20 cellular contexts compared by ENCODE assay signal in genomic region chr22:29328566-29329500, GRCh38. TPM values are rescaled to one million over a fixed set of nuclear protein-coding genes. Genes with fewer than 3 reads are reported as not detected.
DNase-seq lines count a peak whose midpoint lies in the region; ATAC-seq and TF ChIP-seq lines count a peak whose summit lies in the region.
"Had no signal": no experiment of that assay in that cellular context is flagged by ENCODE, and none has a peak within 500 bp of the region (broad histone marks: within the 10 kb centered on the region; RNA-seq: fewer than 3 reads in every experiment).

No MANE protein-coding gene starts in this region.

- H3K27me3 Mint-ChIP-seq in brain, result no peaks in the 10 kb centered on the region
- H3K27me3 Mint-ChIP-seq in activated naive CD8-positive, alpha-beta T cell treated with anti-CD3 and anti-CD28 coated beads for 36 hours, result no peaks in the 10 kb centered on the region
- no peaks in the 10 kb centered on the region for H3K27me3 Mint-ChIP-seq in activated naive CD8-positive, alpha-beta T cell treated with anti-CD3 and anti-CD28 coated beads, Interleukin-2, amount 50 U/mL, for 24 hours
- H3K27me3 Mint-ChIP-seq: CD4-positive, alpha-beta memory T cell; natural killer cell treated with Interleukin-12 subunit alpha and Interleukin-12 subunit beta and Interleukin-15 and Interleukin-18, amount 100 ng/mL, for 72 hours had no signal

- peak overlapping the region in 1 of 5 experiments; percentile 47 for H3K4me3 Mint-ChIP-seq in brain
- H3K4me3 Mint-ChIP-seq in activated naive CD8-positive, alpha-beta T cell treated with anti-CD3 and anti-CD28 coated beads for 36 hours, result no peak overlapping the region
- no peak overlapping the region for H3K4me3 Mint-ChIP-seq in activated naive CD8-positive, alpha-beta T cell treated with anti-CD3 and anti-CD28 coated beads, Interleukin-2, amount 50 U/mL, for 24 hours
- H3K4me3 Mint-ChIP-seq: CD4-positive, alpha-beta memory T cell; natural killer cell treated with Interleukin-12 subunit alpha and Interleukin-12 subunit beta and Interleukin-15 and Interleukin-18, amount 100 ng/mL, for 72 hours had no signal

- no peaks in the 10 kb centered on the region for H3K27me3 ChIP-seq in right cardiac atrium (ENCODE audit: control insufficient read depth, insufficient read depth)
- no peaks in the 10 kb centered on the region for H3K27me3 ChIP-seq in left ventricle myocardium inferior (ENCODE audit: low read depth)
- H3K27me3 ChIP-seq: right lobe of liver had no signal

- intact Hi-C loops in right cardiac atrium (cut with DNase I), result no loop called here
- intact Hi-C loops in left ventricle myocardium inferior (cut with micrococcal nuclease), result no loop called here

- DNase-seq in right cardiac atrium (peak in 2 of 3 donors; percentile 33 to 63), left ventricle myocardium inferior (no peak), nucleus accumbens (lab: John Stamatoyannopoulos, UW) (peak in 31 of 56 donors; percentile 19 to 78 (median 49)), NCI-H1436 treated with DMSO at 0.1 percent for 48 hours (lab: John Stamatoyannopoulos, UW) (no peak)
- DNase-seq in activated naive CD8-positive, alpha-beta T cell treated with anti-CD3 and anti-CD28 coated beads for 36 hours, result no peak
- DNase-seq in activated naive CD4-positive, alpha-beta T cell (lab: John Stamatoyannopoulos, UW), result no peak
- no peak for DNase-seq in activated naive CD8-positive, alpha-beta T cell treated with anti-CD3 and anti-CD28 coated beads, Interleukin-2, amount 50 U/mL, for 24 hours
- DNase-seq: CD4-positive, alpha-beta memory T cell; central memory CD4-positive, alpha-beta T cell; foreskin fibroblast; NCI-H2029 treated with DMSO at 0.1 percent for 48 hours; right lobe of liver; stimulated activated CD4-positive, alpha-beta T cell treated with anti-CD3 and anti-CD28 coated beads, Interleukin-4, amount 100 ng/mL, for 24 hours; SW 1271; trophoblast cell; WERI-Rb-1 had no signal

- peaks cover 57% of the 10 kb centered on the region for H3K36me3 ChIP-seq in left ventricle myocardium inferior

- H3K27ac Mint-ChIP-seq in brain, result peak overlapping the region in 3 of 5 experiments; percentile 72 to 87 (median 79)
- no peak overlapping the region for H3K27ac Mint-ChIP-seq in activated naive CD8-positive, alpha-beta T cell treated with anti-CD3 and anti-CD28 coated beads for 36 hours
- no peak overlapping the region for H3K27ac Mint-ChIP-seq in activated naive CD8-positive, alpha-beta T cell treated with anti-CD3 and anti-CD28 coated beads, Interleukin-2, amount 50 U/mL, for 24 hours
- H3K27ac Mint-ChIP-seq: natural killer cell treated with Interleukin-12 subunit alpha and Interleukin-12 subunit beta and Interleukin-15 and Interleukin-18, amount 100 ng/mL, for 72 hours had no signal

- H3K4me1 Mint-ChIP-seq in brain, result peaks cover 13% of the 10 kb centered on the region
- no peaks in the 10 kb centered on the region for H3K4me1 Mint-ChIP-seq in activated naive CD8-positive, alpha-beta T cell treated with anti-CD3 and anti-CD28 coated beads for 36 hours
- H3K4me1 Mint-ChIP-seq in activated naive CD8-positive, alpha-beta T cell treated with anti-CD3 and anti-CD28 coated beads, Interleukin-2, amount 50 U/mL, for 24 hours, result no peaks in the 10 kb centered on the region
- H3K4me1 Mint-ChIP-seq: CD4-positive, alpha-beta memory T cell had no signal

- no peak overlapping the region for H3K4me3 ChIP-seq in right cardiac atrium (ENCODE audit: low read length)
- H3K4me3 ChIP-seq in left ventricle myocardium inferior, result no peak overlapping the region
- H3K4me3 ChIP-seq: right lobe of liver had no signal

- TF ChIP-seq CTCF in left ventricle myocardium inferior (IDR thresholded peaks at IDR 0.05; ENCODE audit: borderline replicate concordance) (no peak), brain (conservative IDR thresholded peaks at IDR 0.05) (no peak)

- whole genome bisulfite sequencing in right cardiac atrium, result 79% methylated on average over 34 of the region's 34 CpGs

- H3K4me1 ChIP-seq in right cardiac atrium (ENCODE audit: control insufficient read depth, insufficient read depth, low read length) (peaks cover 2% of the 10 kb centered on the region), left ventricle myocardium inferior (peaks cover 11% of the 10 kb centered on the region)
- H3K4me1 ChIP-seq: right lobe of liver had no signal

- no peaks in the 10 kb centered on the region for H3K9me3 Mint-ChIP-seq in brain
- no peaks in the 10 kb centered on the region for H3K9me3 Mint-ChIP-seq in activated naive CD8-positive, alpha-beta T cell treated with anti-CD3 and anti-CD28 coated beads for 36 hours
- no peaks in the 10 kb centered on the region for H3K9me3 Mint-ChIP-seq in activated naive CD8-positive, alpha-beta T cell treated with anti-CD3 and anti-CD28 coated beads, Interleukin-2, amount 50 U/mL, for 24 hours
- H3K9me3 Mint-ChIP-seq: activated naive CD4-positive, alpha-beta T cell treated with anti-CD3 and anti-CD28 coated beads, Interleukin-2, amount 50 U/mL, for 72 hours; CD4-positive, alpha-beta memory T cell; natural killer cell treated with Interleukin-12 subunit alpha and Interleukin-12 subunit beta and Interleukin-15 and Interleukin-18, amount 100 ng/mL, for 72 hours had no signal

- ATAC-seq in right cardiac atrium, result no peak
- ATAC-seq in activated naive CD8-positive, alpha-beta T cell treated with anti-CD3 and anti-CD28 coated beads, Interleukin-2, amount 50 U/mL, for 24 hours, result no peak
- ATAC-seq: activated naive CD4-positive, alpha-beta T cell treated with anti-CD3 and anti-CD28 coated beads, Interleukin-2, amount 50 U/mL, for 72 hours; natural killer cell treated with Interleukin-12 subunit alpha and Interleukin-12 subunit beta and Interleukin-15 and Interleukin-18, amount 100 ng/mL, for 72 hours; Panc1; right lobe of liver had no signal

- H3K27ac ChIP-seq in right cardiac atrium (ENCODE audit: low read length) (no peak overlapping the region), left ventricle myocardium inferior (replicated peaks) (no peak overlapping the region)
- H3K27ac ChIP-seq: right lobe of liver, WERI-Rb-1 had no signal

- peaks cover 7% of the 10 kb centered on the region for H3K36me3 Mint-ChIP-seq in brain
- peaks cover 2% of the 10 kb centered on the region for H3K36me3 Mint-ChIP-seq in activated naive CD8-positive, alpha-beta T cell treated with anti-CD3 and anti-CD28 coated beads for 36 hours
- H3K36me3 Mint-ChIP-seq in activated naive CD8-positive, alpha-beta T cell treated with anti-CD3 and anti-CD28 coated beads, Interleukin-2, amount 50 U/mL, for 24 hours (ENCODE audit: low read depth), result peaks cover 10% of the 10 kb centered on the region
- H3K36me3 Mint-ChIP-seq: activated naive CD4-positive, alpha-beta T cell treated with anti-CD3 and anti-CD28 coated beads, Interleukin-2, amount 50 U/mL, for 72 hours; natural killer cell treated with Interleukin-12 subunit alpha and Interleukin-12 subunit beta and Interleukin-15 and Interleukin-18, amount 100 ng/mL, for 72 hours had no signal

- H3K9me3 ChIP-seq in right cardiac atrium (ENCODE audit: control insufficient read depth, low read length) (no peaks in the 10 kb centered on the region), left ventricle myocardium inferior (replicated peaks) (no peaks in the 10 kb centered on the region)
- H3K9me3 ChIP-seq: right lobe of liver had no signal

RNA-seq across cellular contexts. Expression of gene RASL10A, which starts 13.3 kb away (rescaled TPM):
- total RNA-seq in right cardiac atrium, result 1 to 10 TPM; 1.1 to 2.9 (median 1.6) TPM
- polyA plus RNA-seq in right cardiac atrium, result 1.2 TPM
- total RNA-seq in left ventricle myocardium inferior, result 1.4 TPM
- polyA plus RNA-seq in brain (ENCODE audit: insufficient read depth, low read depth, low replicate concordance), result 6.5 TPM
- total RNA-seq in activated naive CD8-positive, alpha-beta T cell treated with anti-CD3 and anti-CD28 coated beads for 36 hours, result under 1 TPM in 1 of 2 experiments, not detected in 1; 0.58 TPM
- polyA plus RNA-seq: CD4-positive, alpha-beta memory T cell had no signal

RNA-seq across cellular contexts. Expression of gene GAS2L1, which starts 22.4 kb away (rescaled TPM):
- total RNA-seq in right cardiac atrium (10 to 100 TPM; 17.1 to 25.7 (median 22.6) TPM), left ventricle myocardium inferior (22.4 TPM)
- polyA plus RNA-seq in right cardiac atrium (16.9 TPM), brain (ENCODE audit: insufficient read depth, low read depth, low replicate concordance) (20.4 TPM)
- total RNA-seq in activated naive CD8-positive, alpha-beta T cell treated with anti-CD3 and anti-CD28 coated beads for 36 hours, result 1 to 10 TPM; 1.1 to 1.4 TPM

RNA-seq across cellular contexts. Expression of gene AP1B1, which starts 59.5 kb away (rescaled TPM):
- total RNA-seq in right cardiac atrium, result 10 to 100 TPM; 33.5 to 44.6 (median 40.3) TPM
- polyA plus RNA-seq in right cardiac atrium, result 21.7 TPM
- total RNA-seq in left ventricle myocardium inferior, result 28.2 TPM
- polyA plus RNA-seq in brain (ENCODE audit: insufficient read depth, low read depth, low replicate concordance), result 92.7 TPM
- total RNA-seq in activated naive CD8-positive, alpha-beta T cell treated with anti-CD3 and anti-CD28 coated beads for 36 hours, result 10 to 100 TPM; 66.5 to 72.0 TPM

Comparison
In these comparisons a context has a peak if more than half of its experiments do, and no peak if none do; other contexts are left out.
1. DNase-seq: peak in right cardiac atrium (2 of 3) and nucleus accumbens (31 of 56); none in left ventricle myocardium inferior (single experiment), activated naive CD8-positive, alpha-beta T cell treated with anti-CD3 and anti-CD28 coated beads for 36 hours (single experiment), activated naive CD4-positive, alpha-beta T cell (0 of 4), activated naive CD8-positive, alpha-beta T cell treated with anti-CD3 and anti-CD28 coated beads, Interleukin-2, amount 50 U/mL, for 24 hours (single experiment) and NCI-H1436 treated with DMSO at 0.1 percent for 48 hours (single experiment).
2. H3K27ac Mint-ChIP-seq: peak in brain (3 of 5); none in activated naive CD8-positive, alpha-beta T cell treated with anti-CD3 and anti-CD28 coated beads for 36 hours (single experiment) and activated naive CD8-positive, alpha-beta T cell treated with anti-CD3 and anti-CD28 coated beads, Interleukin-2, amount 50 U/mL, for 24 hours (single experiment).